27 cellular contexts compared by ENCODE assay signal in genomic region chr14:61404637-61405036, GRCh38.
DNase-seq lines count a peak whose midpoint lies in the region; ATAC-seq, FAIRE-seq and TF ChIP-seq lines count a peak whose summit lies in the region.
"Had no signal": no experiment of that assay in that cellular context is flagged by ENCODE, and none has a peak within 500 bp of the region (broad histone marks: within the 10 kb centered on the region; RNA-seq: fewer than 3 reads in every experiment).

No MANE protein-coding gene starts in this region.

- FAIRE-seq in D721Med (lab: Jason Lieb, UNC) = no peak
- FAIRE-seq: A204.1, GM19239 had no signal

- POLR2A ChIA-PET in activated CD4-positive, alpha-beta T cell treated with anti-CD3 and anti-CD28 coated beads for 36 hours (lab: Charles Lee) = no interaction called here
- POLR2A ChIA-PET in CD8-positive, alpha-beta memory T cell (lab: Charles Lee) = interaction anchor here (0.7 kb wide), 1 partner anchor 107 kb away, joined by 5 read pairs; no protein-coding TSS in a partner anchor
- POLR2A ChIA-PET in naive thymus-derived CD4-positive, alpha-beta T cell (lab: Charles Lee) = interaction anchor here (0.9 to 1.6 kb wide), 6 partner anchors 8 to 72 kb away, joined by 3 to 6 read pairs (median 4); no protein-coding TSS in a partner anchor

- H3K9me3 Mint-ChIP-seq in activated CD4-positive, alpha-beta T cell treated with anti-CD3 and anti-CD28 coated beads for 36 hours (ENCODE audit: low read depth) = no peaks in the 10 kb centered on the region
- H3K9me3 Mint-ChIP-seq in CD8-positive, alpha-beta memory T cell = no peaks in the 10 kb centered on the region
- H3K9me3 Mint-ChIP-seq in activated T-helper 17 cell treated with anti-CD3 and anti-CD28 coated beads, Interleukin-2, amount 50 U/mL, for 72 hours = no peaks in the 10 kb centered on the region
- no peaks in the 10 kb centered on the region for H3K9me3 Mint-ChIP-seq in naive thymus-derived CD4-positive, alpha-beta T cell
- H3K9me3 Mint-ChIP-seq: IgD-negative memory B cell, memory B cell had no signal

- TF ChIP-seq CTCF in D721Med (IDR thresholded peaks at IDR 0.05; ENCODE audit: insufficient read depth, missing control alignments) = no peak

- H3K4me1 Mint-ChIP-seq in activated CD4-positive, alpha-beta T cell treated with anti-CD3 and anti-CD28 coated beads for 36 hours = peaks cover 86% of the 10 kb centered on the region
- H3K4me1 Mint-ChIP-seq in CD8-positive, alpha-beta memory T cell = peaks cover 28 to 89% (median 67%) of the 10 kb centered on the region in 3 donors
- H3K4me1 Mint-ChIP-seq in activated T-helper 17 cell treated with anti-CD3 and anti-CD28 coated beads, Interleukin-2, amount 50 U/mL, for 72 hours = peaks cover 67% of the 10 kb centered on the region
- H3K4me1 Mint-ChIP-seq in naive thymus-derived CD4-positive, alpha-beta T cell = peaks cover 0 to 91% (median 76%) of the 10 kb centered on the region in 7 donors

- no peak overlapping the region for H3K27ac ChIP-seq in CD8-positive, alpha-beta memory T cell (ENCODE audit: low read depth, low read length)
- H3K27ac ChIP-seq in naive thymus-derived CD4-positive, alpha-beta T cell (ENCODE audit: low read depth, low read length) = peak overlapping the region; percentile 55
- H3K27ac ChIP-seq: BLaER1 treated with 17β-estradiol and CSF1 and Interleukin-3, amounts not matched to agents 10 nM and 100 nM; dorsolateral prefrontal cortex; epithelial cell of prostate; foreskin keratinocyte; ovary had no signal

- no peaks in the 10 kb centered on the region for H3K9me3 ChIP-seq in CD8-positive, alpha-beta memory T cell (ENCODE audit: low read length)
- no peaks in the 10 kb centered on the region for H3K9me3 ChIP-seq in naive thymus-derived CD4-positive, alpha-beta T cell (ENCODE audit: control insufficient read depth in 2 of 3, low read length in 3 of 3)
- H3K9me3 ChIP-seq: ovary, right atrium auricular region had no signal

- CTCF ChIA-PET in activated CD4-positive, alpha-beta T cell treated with anti-CD3 and anti-CD28 coated beads for 36 hours (lab: Charles Lee) = interaction anchor here (0.6 to 3.3 kb wide), 3 partner anchors 15 to 255 kb away, joined by 3 to 13 read pairs (median 6); no protein-coding TSS in a partner anchor
- CTCF ChIA-PET in CD8-positive, alpha-beta memory T cell (lab: Charles Lee) = no interaction called here
- CTCF ChIA-PET in naive thymus-derived CD4-positive, alpha-beta T cell (lab: Charles Lee) = no interaction called here

- ATAC-seq in activated CD4-positive, alpha-beta T cell treated with anti-CD3 and anti-CD28 coated beads for 36 hours = no peak
- no peak for ATAC-seq in activated T-helper 17 cell treated with anti-CD3 and anti-CD28 coated beads, Interleukin-2, amount 50 U/mL, for 72 hours (replicated peaks)
- ATAC-seq in naive thymus-derived CD4-positive, alpha-beta T cell = no peak
- ATAC-seq: foreskin keratinocyte had no signal

- H3K27me3 Mint-ChIP-seq in activated CD4-positive, alpha-beta T cell treated with anti-CD3 and anti-CD28 coated beads for 36 hours = no peaks in the 10 kb centered on the region
- no peaks in the 10 kb centered on the region for H3K27me3 Mint-ChIP-seq in CD8-positive, alpha-beta memory T cell
- no peaks in the 10 kb centered on the region for H3K27me3 Mint-ChIP-seq in activated T-helper 17 cell treated with anti-CD3 and anti-CD28 coated beads, Interleukin-2, amount 50 U/mL, for 72 hours
- no peaks in the 10 kb centered on the region for H3K27me3 Mint-ChIP-seq in naive thymus-derived CD4-positive, alpha-beta T cell

- no peak for DNase-seq in activated CD4-positive, alpha-beta T cell treated with anti-CD3 and anti-CD28 coated beads for 36 hours
- no peak for DNase-seq in activated CD4-positive, alpha-beta T cell treated with anti-CD3 and anti-CD28 coated beads, Interleukin-2, amount 50 U/mL, for 48 hours
- no peak for DNase-seq in CD8-positive, alpha-beta memory T cell
- DNase-seq in naive thymus-derived CD4-positive, alpha-beta T cell = no peak
- no peak for DNase-seq in D721Med (ENCODE audit: insufficient read length, low spot score)
- DNase-seq in iPS-NIHi11 (ENCODE audit: low spot score) = no peak
- no peak for DNase-seq in DMS114 treated with DMSO at 0.1 percent for 48 hours (lab: John Stamatoyannopoulos, UW; ENCODE audit: unreplicated experiment)
- DNase-seq: activated CD4-positive, alpha-beta T cell treated with anti-CD3 and anti-CD28 coated beads, Interleukin-2, amount 50 U/mL, for 1 hour; aorta; central memory CD4-positive, alpha-beta T cell; DMS153; dorsolateral prefrontal cortex; foreskin keratinocyte; GF-D8; NCI-H1694; NCI-H69; ovary; stimulated activated CD4-positive, alpha-beta T cell treated with anti-CD3 and anti-CD28 coated beads, Interleukin-12 subunit alpha, Interleukin-12 subunit beta, amount 100 ng/mL, for 4 hours; substantia nigra had no signal

- intact Hi-C loops in activated CD4-positive, alpha-beta T cell treated with anti-CD3 and anti-CD28 coated beads for 36 hours (cut with DNase I, micrococcal nuclease) = loop anchor here in 1 of 2 experiments (1.0 kb wide), 1 partner anchor 16 kb away; no protein-coding TSS in a partner anchor
- intact Hi-C loops in naive thymus-derived CD4-positive, alpha-beta T cell (cut with micrococcal nuclease) = loop anchor here in 1 of 2 donors (5.0 kb wide), 2 partner anchors 38 to 107 kb away; no protein-coding TSS in a partner anchor

- peak overlapping the region; percentile 4 for H3K4me3 Mint-ChIP-seq in activated CD4-positive, alpha-beta T cell treated with anti-CD3 and anti-CD28 coated beads for 36 hours
- H3K4me3 Mint-ChIP-seq in CD8-positive, alpha-beta memory T cell = peak overlapping the region; percentile 18 to 87 (median 57)
- peak overlapping the region; percentile 73 for H3K4me3 Mint-ChIP-seq in activated T-helper 17 cell treated with anti-CD3 and anti-CD28 coated beads, Interleukin-2, amount 50 U/mL, for 72 hours
- peak overlapping the region in 9 of 10 donors; percentile 18 to 80 (median 72) for H3K4me3 Mint-ChIP-seq in naive thymus-derived CD4-positive, alpha-beta T cell
- H3K4me3 Mint-ChIP-seq: IgD-negative memory B cell, memory B cell had no signal

- H3K27ac Mint-ChIP-seq in activated CD4-positive, alpha-beta T cell treated with anti-CD3 and anti-CD28 coated beads for 36 hours = peak overlapping the region; percentile 79
- H3K27ac Mint-ChIP-seq in CD8-positive, alpha-beta memory T cell = peak overlapping the region; percentile 79 to 98 (median 84)
- peak overlapping the region; percentile 79 for H3K27ac Mint-ChIP-seq in activated T-helper 17 cell treated with anti-CD3 and anti-CD28 coated beads, Interleukin-2, amount 50 U/mL, for 72 hours
- peak overlapping the region in 8 of 9 donors; percentile 75 to 95 (median 88) for H3K27ac Mint-ChIP-seq in naive thymus-derived CD4-positive, alpha-beta T cell
- H3K27ac Mint-ChIP-seq: IgD-negative memory B cell, memory B cell had no signal

- peaks cover 89% of the 10 kb centered on the region for H3K4me1 ChIP-seq in CD8-positive, alpha-beta memory T cell (ENCODE audit: insufficient read depth, low read length)
- H3K4me1 ChIP-seq in naive thymus-derived CD4-positive, alpha-beta T cell (ENCODE audit: control insufficient read depth in 2 of 2, insufficient read depth in 2 of 2, low read length in 2 of 2) = peaks cover 79 to 87% of the 10 kb centered on the region in 2 donors
- H3K4me1 ChIP-seq: foreskin keratinocyte had no signal

- H3K36me3 Mint-ChIP-seq in activated CD4-positive, alpha-beta T cell treated with anti-CD3 and anti-CD28 coated beads for 36 hours (ENCODE audit: low read depth) = peaks cover 9% of the 10 kb centered on the region
- peaks cover 0 to 36% (median 6%) of the 10 kb centered on the region in 3 donors for H3K36me3 Mint-ChIP-seq in CD8-positive, alpha-beta memory T cell
- peaks cover 32% of the 10 kb centered on the region for H3K36me3 Mint-ChIP-seq in activated T-helper 17 cell treated with anti-CD3 and anti-CD28 coated beads, Interleukin-2, amount 50 U/mL, for 72 hours (ENCODE audit: low read depth)
- peaks cover 0 to 27% (median 6%) of the 10 kb centered on the region in 5 donors for H3K36me3 Mint-ChIP-seq in naive thymus-derived CD4-positive, alpha-beta T cell
- H3K36me3 Mint-ChIP-seq: IgD-negative memory B cell, memory B cell had no signal

- no peak overlapping the region for H3K4me3 ChIP-seq in CD8-positive, alpha-beta memory T cell (ENCODE audit: low read length)
- H3K4me3 ChIP-seq in naive thymus-derived CD4-positive, alpha-beta T cell (ENCODE audit: low read length) = no peak overlapping the region
- H3K4me3 ChIP-seq: BLaER1 treated with 17β-estradiol and CSF1 and Interleukin-3, amounts not matched to agents 10 nM and 100 nM; dorsolateral prefrontal cortex; ovary; right atrium auricular region had no signal

- H3K27me3 ChIP-seq in CD8-positive, alpha-beta memory T cell (ENCODE audit: insufficient read depth, low read length, poor library complexity, severe bottlenecking) = no peaks in the 10 kb centered on the region
- H3K27me3 ChIP-seq in naive thymus-derived CD4-positive, alpha-beta T cell (ENCODE audit: control insufficient read depth in 2 of 2, insufficient read depth in 2 of 2, low read length in 2 of 2) = no peaks in the 10 kb centered on the region
- H3K27me3 ChIP-seq: BLaER1 treated with 17β-estradiol and CSF1 and Interleukin-3, amounts not matched to agents 10 nM and 100 nM; foreskin keratinocyte; ovary; right atrium auricular region had no signal

- no peaks in the 10 kb centered on the region for H3K36me3 ChIP-seq in CD8-positive, alpha-beta memory T cell (ENCODE audit: insufficient read depth, low read length)
- H3K36me3 ChIP-seq in naive thymus-derived CD4-positive, alpha-beta T cell (ENCODE audit: control insufficient read depth in 2 of 3, insufficient read depth in 3 of 3, low read length in 3 of 3) = no peaks in the 10 kb centered on the region
- H3K36me3 ChIP-seq: ovary, right atrium auricular region had no signal

Comparison
In these comparisons a context has a peak if more than half of its experiments do, and no peak if none do; other contexts are left out.
1. H3K4me3 Mint-ChIP-seq: peak in every context shown above with its lines; median percentile 73 in activated T-helper 17 cell treated with anti-CD3 and anti-CD28 coated beads, Interleukin-2, amount 50 U/mL, for 72 hours; 72 in naive thymus-derived CD4-positive, alpha-beta T cell; 57 in CD8-positive, alpha-beta memory T cell; 4 in activated CD4-positive, alpha-beta T cell treated with anti-CD3 and anti-CD28 coated beads for 36 hours.